ENCODE assay signal across 15 cellular contexts in the genomic region with DNA sequence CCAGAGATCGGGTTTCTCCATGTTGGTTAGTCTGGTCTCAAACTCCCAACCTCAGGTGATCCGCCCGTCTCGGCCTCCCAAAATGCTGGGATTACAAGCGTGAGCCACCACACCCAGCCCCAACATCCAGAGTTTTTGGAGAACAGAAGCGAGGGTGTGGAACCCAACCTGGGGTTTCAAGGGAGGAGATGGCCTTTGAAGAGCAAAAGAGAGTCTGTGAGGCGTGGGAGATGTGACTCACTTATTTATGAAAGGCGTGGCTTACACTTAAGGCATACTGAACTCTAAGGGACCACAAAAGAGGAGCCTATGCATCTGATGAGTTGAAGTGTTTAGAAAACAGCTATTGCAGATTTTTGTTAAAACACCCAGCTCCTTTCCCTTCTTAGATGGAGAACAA. TPM values are rescaled to one million over a fixed set of nuclear protein-coding genes. Genes with fewer than 3 reads are reported as not detected.
DNase-seq lines count a peak whose midpoint lies in the region; ATAC-seq lines count a peak whose summit lies in the region.
"Had no signal": no experiment of that assay in that cellular context is flagged by ENCODE, and none has a peak within 500 bp of the region (broad histone marks: within the 10 kb centered on the region; RNA-seq: fewer than 3 reads in every experiment).

No MANE protein-coding gene starts in this region.

- no peaks in the 10 kb centered on the region for H3K9me3 ChIP-seq in CD8-positive, alpha-beta memory T cell (ENCODE audit: low read length)
- peaks cover 5% of the 10 kb centered on the region for H3K9me3 ChIP-seq in mesenchymal stem cell (ENCODE audit: control insufficient read depth, low read length)

- peaks cover 42 to 74% (median 58%) of the 10 kb centered on the region in 3 donors for H3K4me1 Mint-ChIP-seq in CD8-positive, alpha-beta memory T cell
- H3K4me1 Mint-ChIP-seq in T-cell = peaks cover 59 to 65% (median 59%) of the 10 kb centered on the region in 3 donors
- peaks cover 31% of the 10 kb centered on the region for H3K4me1 Mint-ChIP-seq in activated T-helper 1 cell treated with anti-CD3 and anti-CD28 coated beads, Interleukin-12 subunit alpha, Interleukin-12 subunit beta, Interleukin-2, Interleukin-4 antibody, amounts not matched to agents 30 ng/mL and 10 ng/mL and 1 ng/mL, durations not matched to agents 14 hours and 24 hours and 36 hours (ENCODE audit: low read depth)

- H3K79me1 ChIP-seq in mesenchymal stem cell (replicated peaks; ENCODE audit: low read length, poor library complexity, severe bottlenecking) = no peaks in the 10 kb centered on the region

- H2BK120ac ChIP-seq in mesenchymal stem cell (ENCODE audit: low read depth, low read length) = no peak overlapping the region

- no peaks in the 10 kb centered on the region for H3K9me3 Mint-ChIP-seq in CD8-positive, alpha-beta memory T cell
- no peaks in the 10 kb centered on the region for H3K9me3 Mint-ChIP-seq in T-cell
- H3K9me3 Mint-ChIP-seq in activated T-helper 1 cell treated with anti-CD3 and anti-CD28 coated beads, Interleukin-12 subunit alpha, Interleukin-12 subunit beta, Interleukin-2, Interleukin-4 antibody, amounts not matched to agents 30 ng/mL and 10 ng/mL and 1 ng/mL, durations not matched to agents 14 hours and 24 hours and 36 hours = no peaks in the 10 kb centered on the region
- H3K9me3 Mint-ChIP-seq: natural killer cell treated with Interleukin-12 subunit alpha and Interleukin-12 subunit beta and Interleukin-15 and Interleukin-18, amount 100 ng/mL, for 72 hours; T-helper 1 cell treated with Interleukin-12 subunit alpha and Interleukin-12 subunit beta and Interleukin-4 antibody, amounts not matched to agents 30 μg/mL and 1 μg/mL, for 36 hours had no signal

- no peak overlapping the region for H3K18ac ChIP-seq in mesenchymal stem cell (ENCODE audit: low read depth in 1 of 2, low read length in 2 of 2)

- peak overlapping the region in 1 of 2 experiments; percentile 76 for H2BK12ac ChIP-seq in mesenchymal stem cell (ENCODE audit: low read length in 2 of 2)

- no peak overlapping the region for H3K4ac ChIP-seq in mesenchymal stem cell (ENCODE audit: low read depth in 1 of 2, low read length in 2 of 2)

- H3K4me2 ChIP-seq in mesenchymal stem cell (ENCODE audit: low read length, poor library complexity, severe bottlenecking) = no peak overlapping the region

- no peak overlapping the region for H4K91ac ChIP-seq in mesenchymal stem cell (ENCODE audit: low read length)

- H3K27me3 Mint-ChIP-seq in CD8-positive, alpha-beta memory T cell = no peaks in the 10 kb centered on the region
- no peaks in the 10 kb centered on the region for H3K27me3 Mint-ChIP-seq in T-cell
- no peaks in the 10 kb centered on the region for H3K27me3 Mint-ChIP-seq in activated T-helper 1 cell treated with anti-CD3 and anti-CD28 coated beads, Interleukin-12 subunit alpha, Interleukin-12 subunit beta, Interleukin-2, Interleukin-4 antibody, amounts not matched to agents 30 ng/mL and 10 ng/mL and 1 ng/mL, durations not matched to agents 14 hours and 24 hours and 36 hours (ENCODE audit: insufficient read depth)
- H3K27me3 Mint-ChIP-seq: natural killer cell treated with Interleukin-12 subunit alpha and Interleukin-12 subunit beta and Interleukin-15 and Interleukin-18, amount 100 ng/mL, for 72 hours had no signal

- intact Hi-C loops in activated T-helper 1 cell treated with anti-CD3 and anti-CD28 coated beads, Interleukin-12 subunit alpha, Interleukin-12 subunit beta, Interleukin-2, Interleukin-4 antibody, amounts not matched to agents 30 ng/mL and 10 ng/mL and 1 ng/mL, durations not matched to agents 14 hours and 24 hours and 36 hours (cut with micrococcal nuclease) = loop anchor here (1.0 to 2.0 kb wide), 4 partner anchors 14 to 46 kb away; no protein-coding TSS in a partner anchor

- no peak overlapping the region for H2BK15ac ChIP-seq in mesenchymal stem cell (ENCODE audit: low read depth, poor library complexity, severe bottlenecking)

- no peak overlapping the region for H3K27ac ChIP-seq in CD8-positive, alpha-beta memory T cell (ENCODE audit: low read depth, low read length)
- no peak overlapping the region for H3K27ac ChIP-seq in mesenchymal stem cell (ENCODE audit: low read length, poor library complexity, severe bottlenecking)

- peaks cover 10 to 13% (median 12%) of the 10 kb centered on the region in 3 donors for H3K36me3 Mint-ChIP-seq in CD8-positive, alpha-beta memory T cell
- peaks cover 14% of the 10 kb centered on the region for H3K36me3 Mint-ChIP-seq in T-cell
- peaks cover 11% of the 10 kb centered on the region for H3K36me3 Mint-ChIP-seq in activated T-helper 1 cell treated with anti-CD3 and anti-CD28 coated beads, Interleukin-12 subunit alpha, Interleukin-12 subunit beta, Interleukin-2, Interleukin-4 antibody, amounts not matched to agents 30 ng/mL and 10 ng/mL and 1 ng/mL, durations not matched to agents 14 hours and 24 hours and 36 hours (ENCODE audit: low read depth)
- H3K36me3 Mint-ChIP-seq: natural killer cell treated with Interleukin-12 subunit alpha and Interleukin-12 subunit beta and Interleukin-15 and Interleukin-18, amount 100 ng/mL, for 72 hours had no signal

- peak overlapping the region in 5 of 8 donors; percentile 17 to 90 (median 45) for H3K27ac Mint-ChIP-seq in CD8-positive, alpha-beta memory T cell
- H3K27ac Mint-ChIP-seq in T-cell = peak overlapping the region; percentile 23 to 44
- H3K27ac Mint-ChIP-seq in activated T-helper 1 cell treated with anti-CD3 and anti-CD28 coated beads, Interleukin-12 subunit alpha, Interleukin-12 subunit beta, Interleukin-2, Interleukin-4 antibody, amounts not matched to agents 30 ng/mL and 10 ng/mL and 1 ng/mL, durations not matched to agents 14 hours and 24 hours and 36 hours = no peak overlapping the region
- H3K27ac Mint-ChIP-seq: natural killer cell treated with Interleukin-12 subunit alpha and Interleukin-12 subunit beta and Interleukin-15 and Interleukin-18, amount 100 ng/mL, for 72 hours; T-helper 1 cell treated with Interleukin-12 subunit alpha and Interleukin-12 subunit beta and Interleukin-4 antibody, amounts not matched to agents 30 μg/mL and 1 μg/mL, for 36 hours had no signal

- H3K36me3 ChIP-seq in CD8-positive, alpha-beta memory T cell (ENCODE audit: insufficient read depth, low read length) = no peaks in the 10 kb centered on the region
- peaks cover 0 to 3% of the 10 kb centered on the region in 2 experiments for H3K36me3 ChIP-seq in mesenchymal stem cell (ENCODE audit: control insufficient read depth in 1 of 2, insufficient read depth in 2 of 2, low read depth in 1 of 2, low read length in 2 of 2)

- no peak overlapping the region for H2AK5ac ChIP-seq in mesenchymal stem cell (ENCODE audit: low read length, severe bottlenecking)

- H3K4me3 Mint-ChIP-seq in CD8-positive, alpha-beta memory T cell = peak overlapping the region in 3 of 7 donors; percentile 12 to 83 (median 19)
- H3K4me3 Mint-ChIP-seq in T-cell = no peak overlapping the region
- no peak overlapping the region for H3K4me3 Mint-ChIP-seq in activated T-helper 1 cell treated with anti-CD3 and anti-CD28 coated beads, Interleukin-12 subunit alpha, Interleukin-12 subunit beta, Interleukin-2, Interleukin-4 antibody, amounts not matched to agents 30 ng/mL and 10 ng/mL and 1 ng/mL, durations not matched to agents 14 hours and 24 hours and 36 hours
- H3K4me3 Mint-ChIP-seq: natural killer cell treated with Interleukin-12 subunit alpha and Interleukin-12 subunit beta and Interleukin-15 and Interleukin-18, amount 100 ng/mL, for 72 hours had no signal

- no peak overlapping the region for H3K14ac ChIP-seq in mesenchymal stem cell (ENCODE audit: low read length in 2 of 2)

- no peak overlapping the region for H3K23ac ChIP-seq in mesenchymal stem cell (ENCODE audit: low read length in 2 of 2)

- no peak overlapping the region for H2AFZ ChIP-seq in mesenchymal stem cell (ENCODE audit: low read depth, low read length)

- H2BK5ac ChIP-seq in mesenchymal stem cell (ENCODE audit: low read depth, low read length, poor library complexity, severe bottlenecking) = no peak overlapping the region

- CTCF ChIA-PET in CD8-positive, alpha-beta memory T cell (lab: Charles Lee) = interaction anchor here (0.8 to 1.6 kb wide), 6 partner anchors 8 to 135 kb away, joined by 3 to 4 read pairs (median 4); no protein-coding TSS in a partner anchor
- CTCF ChIA-PET in T-cell (lab: Charles Lee) = no interaction called here

- peaks cover 40% of the 10 kb centered on the region for H3K4me1 ChIP-seq in CD8-positive, alpha-beta memory T cell (ENCODE audit: insufficient read depth, low read length)
- peaks cover 6% of the 10 kb centered on the region for H3K4me1 ChIP-seq in mesenchymal stem cell (ENCODE audit: control insufficient read depth, insufficient read depth, low read depth, low read length)

- DNase-seq in CD8-positive, alpha-beta memory T cell = peak in 1 of 5 donors; percentile 65
- peak in 2 of 34 experiments; percentile 26 to 31 for DNase-seq in T-cell
- peak; percentile 20 for DNase-seq in activated T-helper 1 cell treated with anti-CD3 and anti-CD28 coated beads, Interleukin-12 subunit alpha, Interleukin-12 subunit beta, Interleukin-2, Interleukin-4 antibody, amounts not matched to agents 30 ng/mL and 10 ng/mL and 1 ng/mL, durations not matched to agents 14 hours and 24 hours and 36 hours (ENCODE audit: low spot score)
- peak; percentile 78 for DNase-seq in mesenchymal stem cell
- DNase-seq in left lobe of liver (ENCODE audit: low spot score) = no peak
- no peak for DNase-seq in NCI-H524 treated with DMSO at 0.1 percent for 48 hours (lab: John Stamatoyannopoulos, UW)
- DNase-seq: dermis blood vessel endothelial cell, foreskin melanocyte, islet precursor cell, KBM-7, NCI-H2081 treated with DMSO at 0.1 percent for 48 hours had no signal

- H3K9ac ChIP-seq in mesenchymal stem cell (ENCODE audit: low read length) = no peak overlapping the region

- POLR2A ChIA-PET in CD8-positive, alpha-beta memory T cell (lab: Charles Lee) = interaction anchor here (1.1 kb wide), 1 partner anchor 18 kb away, joined by 5 read pairs; no protein-coding TSS in a partner anchor
- POLR2A ChIA-PET in T-cell (lab: Charles Lee) = no interaction called here

- H4K8ac ChIP-seq in mesenchymal stem cell (ENCODE audit: low read length) = no peak overlapping the region

- no peaks in the 10 kb centered on the region for H3K27me3 ChIP-seq in CD8-positive, alpha-beta memory T cell (ENCODE audit: insufficient read depth, low read length, poor library complexity, severe bottlenecking)
- H3K27me3 ChIP-seq in mesenchymal stem cell (ENCODE audit: control insufficient read depth in 1 of 2, insufficient read depth in 1 of 2, low read length in 2 of 2) = no peaks in the 10 kb centered on the region

- H3K4me3 ChIP-seq in CD8-positive, alpha-beta memory T cell (ENCODE audit: low read length) = no peak overlapping the region
- no peak overlapping the region for H3K4me3 ChIP-seq in mesenchymal stem cell (ENCODE audit: insufficient read depth in 1 of 2, low read depth in 1 of 2, low read length in 2 of 2)

- WGBS in mesenchymal stem cell = 91% methylated on average over 7 of the region's 8 CpGs

- peak; percentile 71 to 90 (median 84) for ATAC-seq in T-cell (replicated peaks in 1 of 4)
- no peak for ATAC-seq in HG02610 (IDR thresholded peaks at IDR 0.05; ENCODE audit: unreplicated experiment)
- ATAC-seq in HG03469 (IDR thresholded peaks at IDR 0.05; ENCODE audit: unreplicated experiment) = no peak
- ATAC-seq in left lobe of liver = no peak

RNA-seq across cellular contexts. Expression of gene ARSG, which starts 18.8 kb away (rescaled TPM):
- 1 to 10 TPM; 7.0 to 7.7 TPM for total RNA-seq in CD8-positive, alpha-beta memory T cell
- polyA plus RNA-seq in CD8-positive, alpha-beta memory T cell = 9.5 TPM
- total RNA-seq in T-cell = 10 to 100 TPM; 14.5 to 22.9 (median 17.8) TPM
- 5.5 and 6.7 TPM in 2 replicates for total RNA-seq in activated T-helper 1 cell treated with anti-CD3 and anti-CD28 coated beads, Interleukin-12 subunit alpha, Interleukin-12 subunit beta, Interleukin-2, Interleukin-4 antibody, amounts not matched to agents 30 ng/mL and 10 ng/mL and 1 ng/mL, durations not matched to agents 14 hours and 24 hours and 36 hours
- polyA plus RNA-seq in mesenchymal stem cell (2013, experiment 1 of 2) = 4.5 TPM
- 4.7 TPM for polyA plus RNA-seq in mesenchymal stem cell (2013, experiment 2 of 2)
- 3.4 TPM for total RNA-seq in left lobe of liver

RNA-seq across cellular contexts. Expression of gene SLC16A6, which starts 19.2 kb away (rescaled TPM):
- 1 to 10 TPM; 8.4 to 9.4 TPM for total RNA-seq in CD8-positive, alpha-beta memory T cell
- 1.3 TPM for polyA plus RNA-seq in CD8-positive, alpha-beta memory T cell
- total RNA-seq in T-cell (10 to 100 TPM in 1 of 5 donors, 1 to 10 TPM in 4; 4.4 to 10.5 (median 7.0) TPM), left lobe of liver (0.40 TPM)
- total RNA-seq in activated T-helper 1 cell treated with anti-CD3 and anti-CD28 coated beads, Interleukin-12 subunit alpha, Interleukin-12 subunit beta, Interleukin-2, Interleukin-4 antibody, amounts not matched to agents 30 ng/mL and 10 ng/mL and 1 ng/mL, durations not matched to agents 14 hours and 24 hours and 36 hours = 3.0 and 3.8 TPM in 2 replicates
- polyA plus RNA-seq in mesenchymal stem cell (2013, experiment 1 of 2) = 48.0 TPM
- polyA plus RNA-seq in mesenchymal stem cell (2013, experiment 2 of 2) = 49.8 TPM

Comparison
In these comparisons a context has a peak if more than half of its experiments do, and no peak if none do; other contexts are left out.
1. DNase-seq: peak in activated T-helper 1 cell treated with anti-CD3 and anti-CD28 coated beads, Interleukin-12 subunit alpha, Interleukin-12 subunit beta, Interleukin-2, Interleukin-4 antibody, amounts not matched to agents 30 ng/mL and 10 ng/mL and 1 ng/mL, durations not matched to agents 14 hours and 24 hours and 36 hours (single experiment) and mesenchymal stem cell (single experiment); none in left lobe of liver (single experiment) and NCI-H524 treated with DMSO at 0.1 percent for 48 hours (single experiment).
2. ATAC-seq: peak in T-cell (4 of 4); none in HG02610 (single experiment), HG03469 (single experiment) and left lobe of liver (single experiment).